ENCODE assay signal across 17 cellular contexts in genomic region chr12:47133981-47134380, GRCh38. TPM values are rescaled to one million over a fixed set of nuclear protein-coding genes. Genes with fewer than 3 reads are reported as not detected.
DNase-seq lines count a peak whose midpoint lies in the region; ATAC-seq and TF ChIP-seq lines count a peak whose summit lies in the region.
"Had no signal": no experiment of that assay in that cellular context is flagged by ENCODE, and none has a peak within 500 bp of the region (broad histone marks: within the 10 kb centered on the region; RNA-seq: fewer than 3 reads in every experiment).

No MANE protein-coding gene starts in this region.

- peaks cover under 1% of the 10 kb centered on the region for H3K9me3 Mint-ChIP-seq in activated T-cell treated with anti-CD3 and anti-CD28 coated beads, Interleukin-2, amount 50 U/mL, for 24 hours
- H3K9me3 Mint-ChIP-seq in activated T-cell treated with anti-CD3 and anti-CD28 coated beads, Interleukin-2, amount 50 U/mL, for 72 hours = peaks cover 0 to 2% of the 10 kb centered on the region in 2 donors
- no peaks in the 10 kb centered on the region for H3K9me3 Mint-ChIP-seq in CD8-positive, alpha-beta T cell
- H3K9me3 Mint-ChIP-seq: H9 had no signal

- no peaks in the 10 kb centered on the region for H3K9me3 ChIP-seq in CD8-positive, alpha-beta T cell (ENCODE audit: low read length)
- no peaks in the 10 kb centered on the region for H3K9me3 ChIP-seq in thyroid gland
- H3K9me3 ChIP-seq: MG63 had no signal

- no peak overlapping the region for H3K27ac ChIP-seq in CD8-positive, alpha-beta T cell (ENCODE audit: low read depth, low read length)
- H3K27ac ChIP-seq in thyroid gland = no peak overlapping the region
- H3K27ac ChIP-seq: KMS-11 had no signal

- 71 to 87% methylated on average over 4 of the region's 4 CpGs for WGBS in thyroid gland, 2 donors

- no peak overlapping the region for H3K4me3 Mint-ChIP-seq in activated T-cell treated with anti-CD3 and anti-CD28 coated beads, Interleukin-2, amount 50 U/mL, for 24 hours
- H3K4me3 Mint-ChIP-seq in activated T-cell treated with anti-CD3 and anti-CD28 coated beads, Interleukin-2, amount 50 U/mL, for 72 hours = no peak overlapping the region
- no peak overlapping the region for H3K4me3 Mint-ChIP-seq in CD8-positive, alpha-beta T cell
- H3K4me3 Mint-ChIP-seq: H9 had no signal

- no peaks in the 10 kb centered on the region for H3K36me3 ChIP-seq in CD8-positive, alpha-beta T cell (ENCODE audit: insufficient read depth, low read length)
- H3K36me3 ChIP-seq in thyroid gland = no peaks in the 10 kb centered on the region
- H3K36me3 ChIP-seq: MG63 had no signal

- intact Hi-C loops in CD8-positive, alpha-beta T cell (cut with DNase I, micrococcal nuclease) = no loop called here
- intact Hi-C loops in thyroid gland (cut with DNase I) = no loop called here

- no peaks in the 10 kb centered on the region for H3K27me3 Mint-ChIP-seq in activated T-cell treated with anti-CD3 and anti-CD28 coated beads, Interleukin-2, amount 50 U/mL, for 24 hours
- no peaks in the 10 kb centered on the region for H3K27me3 Mint-ChIP-seq in activated T-cell treated with anti-CD3 and anti-CD28 coated beads, Interleukin-2, amount 50 U/mL, for 72 hours (ENCODE audit: low read depth)
- no peaks in the 10 kb centered on the region for H3K27me3 Mint-ChIP-seq in CD8-positive, alpha-beta T cell (ENCODE audit: low read depth)

- ATAC-seq in activated T-cell treated with anti-CD3 and anti-CD28 coated beads, Interleukin-2, amount 50 U/mL, for 72 hours (replicated peaks in 1 of 2) = no peak
- ATAC-seq in CD8-positive, alpha-beta T cell = no peak

- CTCF ChIA-PET in CD8-positive, alpha-beta T cell (lab: Charles Lee) = no interaction called here

- TF ChIP-seq CTCF in CD8-positive, alpha-beta T cell (IDR thresholded peaks at IDR 0.05) = no peak
- TF ChIP-seq CTCF in epithelial cell of esophagus (IDR thresholded peaks at IDR 0.05; ENCODE audit: insufficient read depth, low read depth, low read length, missing control alignments) (no peak), thyroid gland (IDR thresholded peaks at IDR 0.05) (no peak)

- POLR2A ChIA-PET in CD8-positive, alpha-beta T cell (lab: Charles Lee) = no interaction called here

- peaks cover 28% of the 10 kb centered on the region for H3K36me3 Mint-ChIP-seq in activated T-cell treated with anti-CD3 and anti-CD28 coated beads, Interleukin-2, amount 50 U/mL, for 24 hours (ENCODE audit: low read depth)
- H3K36me3 Mint-ChIP-seq in activated T-cell treated with anti-CD3 and anti-CD28 coated beads, Interleukin-2, amount 50 U/mL, for 72 hours (ENCODE audit: insufficient read depth in 2 of 2) = peaks cover 4 to 7% of the 10 kb centered on the region in 2 donors
- H3K36me3 Mint-ChIP-seq in CD8-positive, alpha-beta T cell = peaks cover 29% of the 10 kb centered on the region

- no peak for TF ChIP-seq POLR2A in thyroid gland (IDR thresholded peaks at IDR 0.05)

- no peak for DNase-seq in activated T-cell treated with anti-CD3 and anti-CD28 coated beads, Interleukin-2, amount 50 U/mL, for 24 hours
- DNase-seq in activated T-cell treated with anti-CD3 and anti-CD28 coated beads, Interleukin-2, amount 50 U/mL, for 72 hours = no peak
- DNase-seq in CD8-positive, alpha-beta T cell = no peak
- DNase-seq in M059J (ENCODE audit: low read depth) (peak; percentile 13), epithelial cell of esophagus (ENCODE audit: low read depth) (peak; percentile 40), NCI-H1417 treated with DMSO at 0.1 percent for 48 hours (lab: John Stamatoyannopoulos, UW) (no peak), thyroid gland (no peak)
- DNase-seq in effector CD8-positive, alpha-beta T cell (lab: John Stamatoyannopoulos, UW) = no peak
- DNase-seq: C1 segment of cervical spinal cord, DMS 273 treated with DMSO at 0.1 percent for 48 hours, H9, MG63, NCI-H1092, NCI-H2081 treated with DMSO at 0.1 percent for 48 hours, NCI-H510A, NCI-H774 had no signal

- no peaks in the 10 kb centered on the region for H3K4me1 ChIP-seq in CD8-positive, alpha-beta T cell (ENCODE audit: insufficient read depth, low read length)
- H3K4me1 ChIP-seq in thyroid gland = no peaks in the 10 kb centered on the region

- no peak overlapping the region for H3K4me3 ChIP-seq in CD8-positive, alpha-beta T cell (ENCODE audit: low read depth, low read length)
- H3K4me3 ChIP-seq in epithelial cell of esophagus (ENCODE audit: low read length) (no peak overlapping the region), thyroid gland (replicated peaks in 1 of 3) (no peak overlapping the region)
- H3K4me3 ChIP-seq: MG63 had no signal

- no peaks in the 10 kb centered on the region for H3K27me3 ChIP-seq in CD8-positive, alpha-beta T cell (ENCODE audit: insufficient read depth, low read length)
- H3K27me3 ChIP-seq in thyroid gland = no peaks in the 10 kb centered on the region
- H3K27me3 ChIP-seq: MG63 had no signal

- H3K4me1 Mint-ChIP-seq in activated T-cell treated with anti-CD3 and anti-CD28 coated beads, Interleukin-2, amount 50 U/mL, for 24 hours (ENCODE audit: low read depth) = peaks cover 12% of the 10 kb centered on the region
- H3K4me1 Mint-ChIP-seq in activated T-cell treated with anti-CD3 and anti-CD28 coated beads, Interleukin-2, amount 50 U/mL, for 72 hours (ENCODE audit: low read depth) = peaks cover 8% of the 10 kb centered on the region
- peaks cover 3% of the 10 kb centered on the region for H3K4me1 Mint-ChIP-seq in CD8-positive, alpha-beta T cell (ENCODE audit: low read depth)

- peak overlapping the region; percentile 22 for H3K27ac Mint-ChIP-seq in activated T-cell treated with anti-CD3 and anti-CD28 coated beads, Interleukin-2, amount 50 U/mL, for 24 hours
- H3K27ac Mint-ChIP-seq in activated T-cell treated with anti-CD3 and anti-CD28 coated beads, Interleukin-2, amount 50 U/mL, for 72 hours = no peak overlapping the region
- peak overlapping the region; percentile 57 for H3K27ac Mint-ChIP-seq in CD8-positive, alpha-beta T cell
- H3K27ac Mint-ChIP-seq: H9 had no signal

RNA-seq across cellular contexts. Expression of gene AMIGO2, which starts 54.2 kb away (rescaled TPM):
- total RNA-seq in activated T-cell treated with anti-CD3 and anti-CD28 coated beads, Interleukin-2, amount 50 U/mL, for 72 hours = 10 to 100 TPM; 15.1 to 18.2 TPM
- 10 to 100 TPM; 12.5 to 13.5 TPM for total RNA-seq in CD8-positive, alpha-beta T cell
- total RNA-seq in M059J (2014; rRNA removed; shearing (Covaris generic)) = 26.1 and 37.5 TPM in 2 replicates
- total RNA-seq in thyroid gland = 1 to 10 TPM; 2.5 to 4.8 (median 3.0) TPM

RNA-seq across cellular contexts. Expression of gene PCED1B, which starts 54.6 kb away (rescaled TPM):
- total RNA-seq in activated T-cell treated with anti-CD3 and anti-CD28 coated beads, Interleukin-2, amount 50 U/mL, for 72 hours = 10 to 100 TPM; 73.6 to 91.8 TPM
- total RNA-seq in CD8-positive, alpha-beta T cell = 10 to 100 TPM; 32.9 to 33.7 TPM
- total RNA-seq in M059J (2014; rRNA removed; shearing (Covaris generic)) = 2.8 and 4.5 TPM in 2 replicates
- 1 to 10 TPM; 1.0 to 1.5 (median 1.2) TPM for total RNA-seq in thyroid gland

Comparison
In these comparisons a context has a peak if more than half of its experiments do, and no peak if none do; other contexts are left out.
1. DNase-seq: peak in M059J (single experiment) and epithelial cell of esophagus (single experiment); none in activated T-cell treated with anti-CD3 and anti-CD28 coated beads, Interleukin-2, amount 50 U/mL, for 24 hours (single experiment), activated T-cell treated with anti-CD3 and anti-CD28 coated beads, Interleukin-2, amount 50 U/mL, for 72 hours (0 of 2), CD8-positive, alpha-beta T cell (0 of 7), effector CD8-positive, alpha-beta T cell (single experiment), NCI-H1417 treated with DMSO at 0.1 percent for 48 hours (single experiment) and thyroid gland (0 of 2).